1 cellular context compared by ENCODE assay signal in the genomic region with DNA sequence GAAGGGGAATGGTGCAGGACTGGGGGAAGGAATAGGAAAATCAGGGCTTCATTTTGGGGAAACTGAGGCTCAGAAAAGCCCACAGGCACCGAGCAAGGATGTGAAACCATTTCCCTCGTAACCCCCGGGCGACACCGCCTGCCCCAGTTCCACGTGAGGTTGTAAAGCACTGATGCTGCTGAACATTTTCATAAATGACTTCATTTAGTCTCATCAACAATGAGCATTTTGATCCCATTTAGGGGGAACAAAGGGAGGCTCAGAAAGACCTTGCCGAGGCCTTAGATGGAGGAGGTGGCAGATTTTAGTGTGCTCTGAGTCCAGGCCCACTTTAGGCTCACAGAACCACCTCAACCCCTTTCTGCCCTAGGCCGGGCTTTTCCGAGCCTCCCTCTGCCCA.
TF ChIP-seq lines count a peak whose summit lies in the region.

No MANE protein-coding gene starts in this region.

TF ChIP-seq in WTC11, 78 proteins besides CTCF, POLR2A, EP300 and RAD21 (continued from another document):
- TF ChIP-seq, protein P1, sequence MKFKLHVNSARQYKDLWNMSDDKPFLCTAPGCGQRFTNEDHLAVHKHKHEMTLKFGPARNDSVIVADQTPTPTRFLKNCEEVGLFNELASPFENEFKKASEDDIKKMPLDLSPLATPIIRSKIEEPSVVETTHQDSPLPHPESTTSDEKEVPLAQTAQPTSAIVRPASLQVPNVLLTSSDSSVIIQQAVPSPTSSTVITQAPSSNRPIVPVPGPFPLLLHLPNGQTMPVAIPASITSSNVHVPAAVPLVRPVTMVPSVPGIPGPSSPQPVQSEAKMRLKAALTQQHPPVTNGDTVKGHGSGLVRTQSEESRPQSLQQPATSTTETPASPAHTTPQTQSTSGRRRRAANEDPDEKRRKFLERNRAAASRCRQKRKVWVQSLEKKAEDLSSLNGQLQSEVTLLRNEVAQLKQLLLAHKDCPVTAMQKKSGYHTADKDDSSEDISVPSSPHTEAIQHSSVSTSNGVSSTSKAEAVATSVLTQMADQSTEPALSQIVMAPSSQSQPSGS (CRISPR knock-in tag; IDR thresholded peaks at IDR 0.05; ENCODE audit: borderline replicate concordance, low read depth) = no peak
- TF ChIP-seq, protein P2, sequence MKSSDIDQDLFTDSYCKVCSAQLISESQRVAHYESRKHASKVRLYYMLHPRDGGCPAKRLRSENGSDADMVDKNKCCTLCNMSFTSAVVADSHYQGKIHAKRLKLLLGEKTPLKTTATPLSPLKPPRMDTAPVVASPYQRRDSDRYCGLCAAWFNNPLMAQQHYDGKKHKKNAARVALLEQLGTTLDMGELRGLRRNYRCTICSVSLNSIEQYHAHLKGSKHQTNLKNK (CRISPR knock-in tag; IDR thresholded peaks at IDR 0.05) = no peak
- TF ChIP-seq ZNF416 (CRISPR knock-in tag; IDR thresholded peaks at IDR 0.05) = no peak
- TF ChIP-seq, protein P3, sequence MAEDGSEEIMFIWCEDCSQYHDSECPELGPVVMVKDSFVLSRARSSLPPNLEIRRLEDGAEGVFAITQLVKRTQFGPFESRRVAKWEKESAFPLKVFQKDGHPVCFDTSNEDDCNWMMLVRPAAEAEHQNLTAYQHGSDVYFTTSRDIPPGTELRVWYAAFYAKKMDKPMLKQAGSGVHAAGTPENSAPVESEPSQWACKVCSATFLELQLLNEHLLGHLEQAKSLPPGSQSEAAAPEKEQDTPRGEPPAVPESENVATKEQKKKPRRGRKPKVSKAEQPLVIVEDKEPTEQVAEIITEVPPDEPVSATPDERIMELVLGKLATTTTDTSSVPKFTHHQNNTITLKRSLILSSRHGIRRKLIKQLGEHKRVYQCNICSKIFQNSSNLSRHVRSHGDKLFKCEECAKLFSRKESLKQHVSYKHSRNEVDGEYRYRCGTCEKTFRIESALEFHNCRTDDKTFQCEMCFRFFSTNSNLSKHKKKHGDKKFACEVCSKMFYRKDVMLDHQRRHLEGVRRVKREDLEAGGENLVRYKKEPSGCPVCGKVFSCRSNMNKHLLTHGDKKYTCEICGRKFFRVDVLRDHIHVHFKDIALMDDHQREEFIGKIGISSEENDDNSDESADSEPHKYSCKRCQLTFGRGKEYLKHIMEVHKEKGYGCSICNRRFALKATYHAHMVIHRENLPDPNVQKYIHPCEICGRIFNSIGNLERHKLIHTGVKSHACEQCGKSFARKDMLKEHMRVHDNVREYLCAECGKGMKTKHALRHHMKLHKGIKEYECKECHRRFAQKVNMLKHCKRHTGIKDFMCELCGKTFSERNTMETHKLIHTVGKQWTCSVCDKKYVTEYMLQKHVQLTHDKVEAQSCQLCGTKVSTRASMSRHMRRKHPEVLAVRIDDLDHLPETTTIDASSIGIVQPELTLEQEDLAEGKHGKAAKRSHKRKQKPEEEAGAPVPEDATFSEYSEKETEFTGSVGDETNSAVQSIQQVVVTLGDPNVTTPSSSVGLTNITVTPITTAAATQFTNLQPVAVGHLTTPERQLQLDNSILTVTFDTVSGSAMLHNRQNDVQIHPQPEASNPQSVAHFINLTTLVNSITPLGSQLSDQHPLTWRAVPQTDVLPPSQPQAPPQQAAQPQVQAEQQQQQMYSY (CRISPR knock-in tag; IDR thresholded peaks at IDR 0.05) = no peak
- TF ChIP-seq CREB1 (CRISPR knock-in tag; IDR thresholded peaks at IDR 0.05) = no peak
- TF ChIP-seq TP53 (CRISPR knock-in tag; IDR thresholded peaks at IDR 0.05) = no peak
- TF ChIP-seq NR3C1 (CRISPR knock-in tag; conservative IDR thresholded peaks at IDR 0.05; ENCODE audit: low read depth) = no peak
- TF ChIP-seq, protein P4, sequence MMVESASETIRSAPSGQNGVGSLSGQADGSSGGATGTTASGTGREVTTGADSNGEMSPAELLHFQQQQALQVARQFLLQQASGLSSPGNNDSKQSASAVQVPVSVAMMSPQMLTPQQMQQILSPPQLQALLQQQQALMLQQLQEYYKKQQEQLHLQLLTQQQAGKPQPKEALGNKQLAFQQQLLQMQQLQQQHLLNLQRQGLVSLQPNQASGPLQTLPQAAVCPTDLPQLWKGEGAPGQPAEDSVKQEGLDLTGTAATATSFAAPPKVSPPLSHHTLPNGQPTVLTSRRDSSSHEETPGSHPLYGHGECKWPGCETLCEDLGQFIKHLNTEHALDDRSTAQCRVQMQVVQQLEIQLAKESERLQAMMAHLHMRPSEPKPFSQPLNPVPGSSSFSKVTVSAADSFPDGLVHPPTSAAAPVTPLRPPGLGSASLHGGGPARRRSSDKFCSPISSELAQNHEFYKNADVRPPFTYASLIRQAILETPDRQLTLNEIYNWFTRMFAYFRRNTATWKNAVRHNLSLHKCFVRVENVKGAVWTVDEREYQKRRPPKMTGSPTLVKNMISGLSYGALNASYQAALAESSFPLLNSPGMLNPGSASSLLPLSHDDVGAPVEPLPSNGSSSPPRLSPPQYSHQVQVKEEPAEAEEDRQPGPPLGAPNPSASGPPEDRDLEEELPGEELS (CRISPR knock-in tag; IDR thresholded peaks at IDR 0.05) = no peak
- no peak for TF ChIP-seq CREM (CRISPR knock-in tag; IDR thresholded peaks at IDR 0.05)
- TF ChIP-seq ZBTB21 (CRISPR knock-in tag; IDR thresholded peaks at IDR 0.05; ENCODE audit: borderline replicate concordance) = no peak
TF ChIP-seq in WTC11: peak in this region for 0.
